Comparison of ENCODE assay signal across 27 cellular contexts in the genomic region with DNA sequence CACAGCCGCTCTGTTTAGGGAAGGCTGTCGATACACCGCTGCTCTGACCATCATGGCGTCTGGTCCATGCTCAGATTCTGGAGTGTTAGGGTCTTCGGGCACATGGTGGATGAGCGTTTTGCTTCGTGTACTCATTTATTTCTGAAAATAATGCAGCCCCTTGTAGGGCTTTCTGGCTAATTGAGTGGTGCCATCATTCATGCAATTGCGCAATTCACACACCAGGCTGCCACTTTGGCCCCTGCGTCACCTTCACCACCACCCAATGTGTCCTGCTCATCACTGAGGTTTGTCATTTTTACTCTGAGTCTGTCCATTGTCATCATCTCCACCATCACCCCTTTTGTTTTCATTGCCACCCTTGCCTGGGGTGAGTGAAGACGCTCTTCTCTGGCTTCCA.
"Had no signal": no experiment of that assay in that cellular context is flagged by ENCODE, and none has a peak within 500 bp of the region (broad histone marks: within the 10 kb centered on the region; RNA-seq: fewer than 3 reads in every experiment).

No MANE protein-coding gene starts in this region.

- ATAC-seq: esophagus mucosa, gastrocnemius medialis, heart right ventricle, left cardiac atrium, left lung, left ventricle myocardium superior, lower lobe of right lung, mucosa of descending colon had no signal

- H3K27ac Mint-ChIP-seq: mesothelial cell of epicardium had no signal

- H3K9me3 ChIP-seq: esophagus squamous epithelium, gastrocnemius medialis, heart right ventricle, left lung, lower lobe of right lung, mucosa of descending colon had no signal

- H3K27ac ChIP-seq: coronary artery, dorsolateral prefrontal cortex, epithelial cell of prostate, esophagus squamous epithelium, gastrocnemius medialis, heart right ventricle, left lung, lower lobe of right lung had no signal

- FAIRE-seq: colon, endometrium, islet of Langerhans, keratinocyte had no signal

- H3K36me3 ChIP-seq: esophagus squamous epithelium, gastrocnemius medialis, heart right ventricle, left lung, lower lobe of right lung had no signal

- H3K4me3 Mint-ChIP-seq: mesothelial cell of epicardium had no signal

- H3K27me3 ChIP-seq: dorsolateral prefrontal cortex, esophagus squamous epithelium, gastrocnemius medialis, heart right ventricle, left lung had no signal

- H3K4me1 ChIP-seq: left lung had no signal

- DNase-seq: dermis blood vessel endothelial cell; dorsolateral prefrontal cortex; effector CD4-positive, alpha-beta T cell; effector memory CD4-positive, alpha-beta T cell; erythroblast; esophagus squamous epithelium; foreskin fibroblast; foreskin melanocyte; gastrocnemius medialis; glutamatergic neuron; head of caudate nucleus; heart right ventricle; hippocampal formation; left cardiac atrium; left lung; left ventricle myocardium superior; lower lobe of right lung; mesenchymal stem cell; mucosa of descending colon had no signal

- H3K36me3 Mint-ChIP-seq: mesothelial cell of epicardium had no signal

- H3K9me3 Mint-ChIP-seq: mesothelial cell of epicardium had no signal

- H3K4me3 ChIP-seq: coronary artery, dorsolateral prefrontal cortex, esophagus squamous epithelium, gastrocnemius medialis, heart right ventricle, left lung, lower lobe of right lung, mucosa of descending colon had no signal
